8 cellular contexts compared by ENCODE assay signal in genomic region chr1:114153621-114154145, GRCh38. TPM values are rescaled to one million over a fixed set of nuclear protein-coding genes. Genes with fewer than 3 reads are reported as not detected.
A peak's percentile ranks its signal among the peaks of the same experiment; 100 is the strongest.
DNase-seq lines count a peak whose midpoint lies in the region; ATAC-seq and TF ChIP-seq lines count a peak whose summit lies in the region.

SYT6 (minus strand) TSS chr1:114153869; CDS start chr1:114153772, 97 bp downstream.

- peak within 1 kb of the TSS; percentile 15 for H3K4me3 ChIP-seq in CD4-positive, CD25-positive, alpha-beta regulatory T cell (ENCODE audit: low read depth, low read length)
- peak within 1 kb of the TSS; percentile 31 for H3K4me3 ChIP-seq in ovary

- H3K36me3 ChIP-seq in CD4-positive, CD25-positive, alpha-beta regulatory T cell (ENCODE audit: control insufficient read depth, insufficient read depth, low read length) = no peaks in the 10 kb centered on the region
- H3K36me3 ChIP-seq in ovary = no peaks in the 10 kb centered on the region

- intact Hi-C loops in ovary (cut with DNase I) = loop anchor here in 1 of 4 donors (10.0 kb wide), 1 partner anchor 131 kb away; no protein-coding TSS in a partner anchor

- H3K27ac ChIP-seq in CD4-positive, CD25-positive, alpha-beta regulatory T cell (ENCODE audit: insufficient read depth, low read length, poor library complexity, severe bottlenecking) = no peak within 1 kb of the TSS
- H3K27ac ChIP-seq in foreskin keratinocyte (no peak within 1 kb of the TSS), ovary (no peak within 1 kb of the TSS)

- peak within 1 kb of the TSS in 1 of 3 donors; percentile 9 for H3K27ac Mint-ChIP-seq in CD4-positive, CD25-positive, alpha-beta regulatory T cell

- peak; percentile 30 for TF ChIP-seq CTCF in foreskin keratinocyte (conservative IDR thresholded peaks at IDR 0.05)
- TF ChIP-seq CTCF in ovary (IDR thresholded peaks at IDR 0.05) = no peak

- H3K4me1 ChIP-seq in CD4-positive, CD25-positive, alpha-beta regulatory T cell (ENCODE audit: control insufficient read depth, insufficient read depth, low read length, poor library complexity, severe bottlenecking) = peaks cover 19% of the 10 kb centered on the region
- no peaks in the 10 kb centered on the region for H3K4me1 ChIP-seq in foreskin keratinocyte
- peaks cover 11% of the 10 kb centered on the region for H3K4me1 ChIP-seq in ovary (ENCODE audit: insufficient read depth)

- TF ChIP-seq POLR2A in ovary (IDR thresholded peaks at IDR 0.05) = no peak

- TF ChIP-seq EP300 in ovary (IDR thresholded peaks at IDR 0.05) = no peak

- peaks cover 75% of the 10 kb centered on the region for H3K27me3 Mint-ChIP-seq in CD4-positive, CD25-positive, alpha-beta regulatory T cell

- H3K36me3 Mint-ChIP-seq in CD4-positive, CD25-positive, alpha-beta regulatory T cell = no peaks in the 10 kb centered on the region

- ATAC-seq in CD4-positive, CD25-positive, alpha-beta regulatory T cell (ENCODE audit: low read depth in 2 of 2) = no peak
- ATAC-seq in foreskin keratinocyte = no peak
- no peak for ATAC-seq in GM21825 (IDR thresholded peaks at IDR 0.05; ENCODE audit: unreplicated experiment)
- no peak for ATAC-seq in HG02970 (IDR thresholded peaks at IDR 0.05; ENCODE audit: low FRiP score, unreplicated experiment)

- no peaks in the 10 kb centered on the region for H3K9me3 ChIP-seq in CD4-positive, CD25-positive, alpha-beta regulatory T cell (ENCODE audit: control insufficient read depth in 2 of 2, low read length in 2 of 2)
- H3K9me3 ChIP-seq in ovary = no peaks in the 10 kb centered on the region

- H3K4me3 Mint-ChIP-seq in CD4-positive, CD25-positive, alpha-beta regulatory T cell = peak within 1 kb of the TSS in 3 of 4 donors; percentile 48 to 76 (median 72)

- peaks cover 21% of the 10 kb centered on the region for H3K27me3 ChIP-seq in CD4-positive, CD25-positive, alpha-beta regulatory T cell (ENCODE audit: control insufficient read depth, insufficient read depth, low read length)
- H3K27me3 ChIP-seq in foreskin keratinocyte (peaks cover 99% of the 10 kb centered on the region), ovary (peaks cover 13% of the 10 kb centered on the region)

- peaks cover 0 to 5% (median 1%) of the 10 kb centered on the region in 7 donors for H3K9me3 Mint-ChIP-seq in CD4-positive, CD25-positive, alpha-beta regulatory T cell

- H3K4me1 Mint-ChIP-seq in CD4-positive, CD25-positive, alpha-beta regulatory T cell = peaks cover 0 to 21% (median 10%) of the 10 kb centered on the region in 4 donors

- 1 to 2% (median 1%) methylated on average over 6 to 50 of the region's 50 CpGs for WGBS in ovary, 3 donors

- no peak for DNase-seq in CD4-positive, CD25-positive, alpha-beta regulatory T cell
- DNase-seq in NCI-H524 (lab: John Stamatoyannopoulos, UW) (peak; percentile 71 to 76), foreskin keratinocyte (no peak), ovary (peak in 2 of 5 donors; percentile 37 to 40), NCI-H510A (lab: John Stamatoyannopoulos, UW) (no peak), NCI-H2029 (lab: John Stamatoyannopoulos, UW) (no peak)

RNA-seq across cellular contexts. Expression of gene SYT6, which starts in this region (rescaled TPM):
- total RNA-seq in CD4-positive, CD25-positive, alpha-beta regulatory T cell = 0.17 TPM
- not detected for polyA plus RNA-seq in CD4-positive, CD25-positive, alpha-beta regulatory T cell
- total RNA-seq in foreskin keratinocyte (not detected in 2 replicates), ovary (1 to 10 TPM in 1 of 7 donors, under 1 TPM in 6; 0.13 to 2.2 (median 0.36) TPM)
- polyA plus RNA-seq in foreskin keratinocyte (not detected in 2 replicates), ovary (under 1 TPM; 0.13 to 0.35 TPM)

Comparison
In these comparisons a context has a peak if more than half of its experiments do, and no peak if none do; other contexts are left out.
1. DNase-seq: peak in NCI-H524 (2 of 2); none in CD4-positive, CD25-positive, alpha-beta regulatory T cell (0 of 3), foreskin keratinocyte (0 of 2), NCI-H510A (single experiment) and NCI-H2029 (single experiment).